8 cellular contexts compared by ENCODE assay signal in the genomic region with DNA sequence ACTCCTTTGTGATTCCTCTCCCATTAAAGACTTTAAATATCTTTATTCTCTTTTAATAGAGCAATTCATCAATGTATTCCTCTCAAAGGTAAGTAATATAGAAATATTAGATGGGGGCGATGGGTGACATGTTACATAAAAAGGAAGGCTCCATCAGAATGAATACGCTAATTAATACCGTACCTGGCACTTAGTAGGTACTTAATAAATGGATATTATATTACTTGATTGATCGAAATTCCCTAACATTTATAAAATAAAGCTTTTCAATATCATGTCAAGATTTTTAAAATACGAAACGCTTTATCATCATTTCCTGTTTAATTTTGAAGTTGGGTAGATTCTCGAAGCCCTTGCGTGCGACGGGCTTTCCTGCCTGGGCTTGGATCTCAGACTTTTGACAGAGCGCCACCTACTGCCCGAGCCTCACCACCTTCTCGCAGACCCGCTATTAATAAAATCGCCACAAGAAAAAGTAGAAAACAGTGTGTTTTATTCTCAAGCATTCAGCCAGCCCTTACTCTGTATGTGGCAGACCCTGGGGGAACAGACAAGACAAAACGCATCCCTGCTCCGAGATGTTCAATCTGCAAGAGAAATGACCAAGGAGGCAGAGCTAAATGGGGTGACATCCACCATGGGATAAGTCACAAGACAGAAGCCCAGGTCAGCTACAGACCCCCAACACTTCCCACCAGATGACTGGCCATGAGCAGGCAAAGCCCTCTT.
DNase-seq lines count a peak whose midpoint lies in the region; ATAC-seq and TF ChIP-seq lines count a peak whose summit lies in the region.

No MANE protein-coding gene starts in this region.

- H3K36me3 Mint-ChIP-seq in CD8-positive, alpha-beta T cell = no peaks in the 10 kb centered on the region
- H3K36me3 Mint-ChIP-seq in activated T-cell treated with anti-CD3 and anti-CD28 coated beads, Interleukin-2, amount 50 U/mL, for 72 hours (ENCODE audit: insufficient read depth in 2 of 2) = peaks cover 0 to 4% of the 10 kb centered on the region in 2 donors

- POLR2A ChIA-PET in CD8-positive, alpha-beta T cell (lab: Charles Lee) = interaction anchor here (1.5 kb wide), 1 partner anchor 9 kb away, joined by 3 read pairs; no protein-coding TSS in a partner anchor

- no peak overlapping the region for H3K27ac ChIP-seq in CD8-positive, alpha-beta T cell (ENCODE audit: low read depth, low read length)
- H3K27ac ChIP-seq in Peyer's patch (no peak overlapping the region), substantia nigra (ENCODE audit: low read depth, low read length, poor library complexity, severe bottlenecking) (no peak overlapping the region)

- H3K4me1 ChIP-seq in CD8-positive, alpha-beta T cell (ENCODE audit: insufficient read depth, low read length) = no peaks in the 10 kb centered on the region
- H3K4me1 ChIP-seq in Peyer's patch = no peaks in the 10 kb centered on the region

- ATAC-seq in CD8-positive, alpha-beta T cell = peak; percentile 74
- peak; percentile 59 to 62 for ATAC-seq in activated T-cell treated with anti-CD3 and anti-CD28 coated beads, Interleukin-2, amount 50 U/mL, for 72 hours (replicated peaks in 1 of 2)
- ATAC-seq in GM21390 (IDR thresholded peaks at IDR 0.05; ENCODE audit: unreplicated experiment) = no peak

- DNase-seq in CD8-positive, alpha-beta T cell = peak; percentile 46 to 82 (median 71)
- DNase-seq in HFF-Myc (ENCODE audit: extremely low read depth, low read depth) (peak; percentile 43), Peyer's patch (peak; percentile 67 to 87 (median 79)), fibroblast of the aortic adventitia (ENCODE audit: low read depth) (peak; percentile 84), occipital lobe (lab: John Stamatoyannopoulos, UW) (peak; percentile 36), substantia nigra (lab: John Stamatoyannopoulos, UW) (peak in 44 of 49 donors; percentile 10 to 76 (median 62))
- peak; percentile 81 to 82 for DNase-seq in activated T-cell treated with anti-CD3 and anti-CD28 coated beads, Interleukin-2, amount 50 U/mL, for 72 hours

- no peak overlapping the region for H3K4me3 Mint-ChIP-seq in CD8-positive, alpha-beta T cell
- H3K4me3 Mint-ChIP-seq in activated T-cell treated with anti-CD3 and anti-CD28 coated beads, Interleukin-2, amount 50 U/mL, for 72 hours = no peak overlapping the region

- CTCF ChIA-PET in CD8-positive, alpha-beta T cell (lab: Charles Lee) = interaction anchor here (0.5 to 6.0 kb wide), 41 partner anchors 9 to 758 kb away, joined by 3 to 59 read pairs (median 4); no protein-coding TSS in a partner anchor

- H3K4me3 ChIP-seq in CD8-positive, alpha-beta T cell (ENCODE audit: low read depth, low read length) = no peak overlapping the region
- H3K4me3 ChIP-seq in HFF-Myc (replicated peaks; ENCODE audit: low read depth, low read length) (no peak overlapping the region), Peyer's patch (no peak overlapping the region), fibroblast of the aortic adventitia (ENCODE audit: low read depth, low read length) (no peak overlapping the region)

- H3K4me1 Mint-ChIP-seq in CD8-positive, alpha-beta T cell (ENCODE audit: low read depth) = peaks cover 4% of the 10 kb centered on the region
- peaks cover 50% of the 10 kb centered on the region for H3K4me1 Mint-ChIP-seq in activated T-cell treated with anti-CD3 and anti-CD28 coated beads, Interleukin-2, amount 50 U/mL, for 72 hours (ENCODE audit: low read depth)

- H3K9me3 Mint-ChIP-seq in CD8-positive, alpha-beta T cell = peaks cover 3% of the 10 kb centered on the region
- no peaks in the 10 kb centered on the region for H3K9me3 Mint-ChIP-seq in activated T-cell treated with anti-CD3 and anti-CD28 coated beads, Interleukin-2, amount 50 U/mL, for 72 hours

- no peak for TF ChIP-seq POLR2A in Peyer's patch (IDR thresholded peaks at IDR 0.05)

- no peaks in the 10 kb centered on the region for H3K9me3 ChIP-seq in CD8-positive, alpha-beta T cell (ENCODE audit: low read length)
- no peaks in the 10 kb centered on the region for H3K9me3 ChIP-seq in Peyer's patch

- no peaks in the 10 kb centered on the region for H3K36me3 ChIP-seq in CD8-positive, alpha-beta T cell (ENCODE audit: insufficient read depth, low read length)
- no peaks in the 10 kb centered on the region for H3K36me3 ChIP-seq in Peyer's patch

- H3K27ac Mint-ChIP-seq in CD8-positive, alpha-beta T cell = no peak overlapping the region
- no peak overlapping the region for H3K27ac Mint-ChIP-seq in activated T-cell treated with anti-CD3 and anti-CD28 coated beads, Interleukin-2, amount 50 U/mL, for 72 hours

- no peaks in the 10 kb centered on the region for H3K27me3 ChIP-seq in CD8-positive, alpha-beta T cell (ENCODE audit: insufficient read depth, low read length)
- H3K27me3 ChIP-seq in Peyer's patch = no peaks in the 10 kb centered on the region

- peaks cover 15% of the 10 kb centered on the region for H3K27me3 Mint-ChIP-seq in CD8-positive, alpha-beta T cell (ENCODE audit: low read depth)
- H3K27me3 Mint-ChIP-seq in activated T-cell treated with anti-CD3 and anti-CD28 coated beads, Interleukin-2, amount 50 U/mL, for 72 hours (ENCODE audit: low read depth) = no peaks in the 10 kb centered on the region

- intact Hi-C loops in CD8-positive, alpha-beta T cell (cut with DNase I, micrococcal nuclease) = loop anchor here (1.0 to 5.0 kb wide), 6 partner anchors 97 to 758 kb away; no protein-coding TSS in a partner anchor

- TF ChIP-seq CTCF in CD8-positive, alpha-beta T cell (IDR thresholded peaks at IDR 0.05) = peak; percentile 85
- peak; percentile 80 for TF ChIP-seq CTCF in HFF-Myc (IDR thresholded peaks at IDR 0.05; ENCODE audit: low read depth, low read length, missing control alignments)
- TF ChIP-seq CTCF in Peyer's patch (IDR thresholded peaks at IDR 0.05) = peak; percentile 26 to 75 (median 66)
- TF ChIP-seq CTCF in fibroblast of the aortic adventitia (IDR thresholded peaks at IDR 0.05; ENCODE audit: insufficient read depth, low read length) = peak; percentile 78
